Comparison of ENCODE assay signal across 9 cellular contexts in the genomic region with DNA sequence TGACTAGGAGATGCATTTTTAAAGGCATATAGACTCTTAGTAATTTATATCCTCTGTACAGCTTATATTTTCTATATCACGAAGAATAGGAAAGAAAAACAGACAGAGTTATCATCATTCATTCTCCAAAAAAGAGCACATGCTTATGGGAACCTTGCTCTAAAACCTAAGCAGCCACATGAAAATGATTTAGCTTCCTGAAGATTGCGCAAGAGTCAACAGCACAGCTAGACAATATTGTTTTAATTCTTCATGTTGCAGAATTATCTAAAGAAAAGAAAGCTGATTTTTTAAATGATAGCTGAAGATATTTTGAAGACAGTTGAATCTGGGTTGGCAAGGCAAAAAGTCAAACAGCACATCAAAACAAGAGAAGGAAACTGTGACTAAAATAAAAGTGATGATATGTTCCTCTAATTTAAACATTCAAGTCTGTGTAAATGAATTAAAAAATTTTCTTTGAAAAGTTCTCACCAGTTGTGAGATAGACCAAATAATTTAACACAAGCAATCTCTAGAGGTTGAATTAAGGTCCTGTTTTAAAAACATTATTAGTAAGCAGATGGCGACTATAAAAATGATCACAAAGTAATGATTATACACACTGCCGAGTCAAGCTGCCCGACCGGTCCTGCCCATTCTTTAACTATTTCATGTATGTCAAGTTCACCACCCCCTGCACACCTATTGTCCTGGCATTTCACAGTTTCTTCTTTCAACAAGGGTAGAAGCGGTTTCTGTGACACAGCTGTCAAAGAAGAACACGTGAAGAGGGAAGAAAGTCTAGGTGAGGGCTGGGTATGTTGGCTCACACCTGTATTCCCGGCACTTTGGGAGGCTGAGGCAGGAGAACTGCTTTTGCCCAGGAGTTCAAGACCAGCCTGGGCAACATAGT.
DNase-seq lines count a peak whose midpoint lies in the region; ATAC-seq and TF ChIP-seq lines count a peak whose summit lies in the region.
"Had no signal": no experiment of that assay in that cellular context is flagged by ENCODE, and none has a peak within 500 bp of the region (broad histone marks: within the 10 kb centered on the region; RNA-seq: fewer than 3 reads in every experiment).

No MANE protein-coding gene starts in this region.

- in situ Hi-C loops in mammary epithelial cell (cut with MboI; ENCODE audit: low sequenced_read_pairs in 2 of 2), result no loop called here

- H3K4me1 ChIP-seq in DND-41 (ENCODE audit: insufficient read depth, low read length) (peaks cover 51% of the 10 kb centered on the region), mammary epithelial cell (ENCODE audit: insufficient read depth, low read length) (peaks cover 21% of the 10 kb centered on the region), ovary (ENCODE audit: insufficient read depth) (peaks cover 5% of the 10 kb centered on the region)

- H3K9ac ChIP-seq in DND-41 (ENCODE audit: low read depth, low read length) (peak overlapping the region; percentile 23; the same call in 1 of the 2 replicates), mammary epithelial cell (ENCODE audit: insufficient read depth, low read length) (no peak overlapping the region)

- H3K36me3 ChIP-seq in DND-41 (ENCODE audit: insufficient read depth, low read length) (no peaks in the 10 kb centered on the region), mammary epithelial cell (ENCODE audit: insufficient read depth, low read length) (no peaks in the 10 kb centered on the region), ovary (no peaks in the 10 kb centered on the region)
- H3K36me3 ChIP-seq: thoracic aorta had no signal

- peak overlapping the region; percentile 62 for H3K27ac ChIP-seq in DND-41 (ENCODE audit: low read length)
- H3K27ac ChIP-seq in mammary epithelial cell (ENCODE audit: insufficient read depth, low read depth, low read length), result peak overlapping the region; percentile 82
- no peak overlapping the region for H3K27ac ChIP-seq in ovary
- H3K27ac ChIP-seq: thoracic aorta had no signal

- peak overlapping the region; percentile 4; the same call in 1 of the 2 replicates for H2AFZ ChIP-seq in DND-41 (ENCODE audit: low read depth, low read length)
- H2AFZ ChIP-seq in mammary epithelial cell (ENCODE audit: low read depth, low read length), result no peak overlapping the region

- no peaks in the 10 kb centered on the region for H4K20me1 ChIP-seq in DND-41 (ENCODE audit: insufficient read depth, low read length)
- no peaks in the 10 kb centered on the region for H4K20me1 ChIP-seq in mammary epithelial cell (ENCODE audit: insufficient read depth, low read length)

- TF ChIP-seq EP300 in ovary (IDR thresholded peaks at IDR 0.05), result no peak

- H3K9me3 ChIP-seq in DND-41 (ENCODE audit: insufficient read depth, low read length, severe bottlenecking) (no peaks in the 10 kb centered on the region), mammary epithelial cell (replicated peaks; ENCODE audit: insufficient read depth, low read length) (no peaks in the 10 kb centered on the region), ovary (no peaks in the 10 kb centered on the region)
- H3K9me3 ChIP-seq: thoracic aorta had no signal

- ATAC-seq in DND-41 (ENCODE audit: insufficient read depth, low read depth), result peak; percentile 80
- ATAC-seq in HG03442 (IDR thresholded peaks at IDR 0.05; ENCODE audit: unreplicated experiment), result no peak

- H3K27me3 ChIP-seq in DND-41 (ENCODE audit: insufficient read depth, low read length, poor library complexity) (no peaks in the 10 kb centered on the region), mammary epithelial cell (ENCODE audit: insufficient read depth, low read length) (no peaks in the 10 kb centered on the region), ovary (no peaks in the 10 kb centered on the region)

- TF ChIP-seq CTCF in DND-41 (IDR thresholded peaks at IDR 0.05; ENCODE audit: borderline replicate concordance, extremely low read depth, low read length, poor library complexity, severe bottlenecking) (no peak), mammary epithelial cell (conservative IDR thresholded peaks at IDR 0.05 in 1 of 2, IDR thresholded peaks at IDR 0.05 in 1 of 2; ENCODE audit: extremely low read depth in 1 of 2, insufficient read depth in 1 of 2, low read depth in 1 of 2, low read length in 2 of 2) (no peak), ovary (IDR thresholded peaks at IDR 0.05) (no peak)

- TF ChIP-seq POLR2A in ovary (IDR thresholded peaks at IDR 0.05), result no peak

- intact Hi-C loops in mammary epithelial cell (cut with micrococcal nuclease) (loop anchor here (5.0 kb wide), 1 partner anchor 117 kb away; no protein-coding TSS in a partner anchor), ovary (cut with DNase I) (loop anchor here in 1 of 4 donors (5.0 kb wide), 1 partner anchor 72 kb away; a partner anchor contains a TSS)

- BruUV-seq in mammary epithelial cell (replicated peaks; lab: Mats Ljungman, UMichigan), result no TSS peak

- peak; percentile 41 for DNase-seq in DND-41
- DNase-seq in NCI-H748 (lab: John Stamatoyannopoulos, UW; ENCODE audit: unreplicated experiment), result peak; percentile 59
- DNase-seq in mammary epithelial cell, result peak; percentile 53
- peak; percentile 33 for DNase-seq in mucosa of gallbladder (ENCODE audit: low spot score)
- DNase-seq in D341Med (ENCODE audit: low spot score), result no peak
- DNase-seq in activated naive CD4-positive, alpha-beta T cell (lab: John Stamatoyannopoulos, UW), result no peak
- DNase-seq in ovary, result no peak

- H3K4me2 ChIP-seq in DND-41 (ENCODE audit: insufficient read depth, low read length), result peak overlapping the region; percentile 50
- no peak overlapping the region for H3K4me2 ChIP-seq in mammary epithelial cell (ENCODE audit: insufficient read depth, low read depth, low read length)

- 60% methylated on average over 9 of the region's 9 CpGs for WGBS in mammary epithelial cell (ENCODE audit: low coverage, missing lambda C conversion rate)
- WGBS in ovary, 3 donors, result 29 to 51% (median 32%) methylated on average over 9 of the region's 9 CpGs

- dilution Hi-C loops in mammary epithelial cell (cut with HindIII; ENCODE audit: low sequenced_read_pairs), result loop anchor here (5.0 kb wide), 1 partner anchor 53 kb away; no protein-coding TSS in a partner anchor

- H3K4me3 ChIP-seq in DND-41 (ENCODE audit: low read depth in 1 of 2, low read length in 2 of 2), result no peak overlapping the region
- no peak overlapping the region for H3K4me3 ChIP-seq in mammary epithelial cell (replicated peaks in 1 of 3; ENCODE audit: insufficient read depth in 1 of 3, low read depth in 2 of 3, low read length in 3 of 3)
- no peak overlapping the region for H3K4me3 ChIP-seq in ovary
- H3K4me3 ChIP-seq: thoracic aorta had no signal

- CTCF ChIA-PET in mammary epithelial cell (lab: Charles Lee; ENCODE audit: low non-redundant PET), result no interaction called here

- H3K79me2 ChIP-seq in DND-41 (ENCODE audit: insufficient read depth, low read length) (no peaks in the 10 kb centered on the region), mammary epithelial cell (ENCODE audit: insufficient read depth, low read length) (no peaks in the 10 kb centered on the region)

Comparison
In these comparisons a context has a peak if more than half of its experiments do, and no peak if none do; other contexts are left out.
1. DNase-seq: peak in DND-41 (single experiment), NCI-H748 (single experiment), mammary epithelial cell (single experiment) and mucosa of gallbladder (single experiment); none in D341Med (single experiment), activated naive CD4-positive, alpha-beta T cell (0 of 4) and ovary (0 of 5).
2. H3K27ac ChIP-seq: peak in DND-41 (single experiment) and mammary epithelial cell (single experiment); none in ovary (0 of 2).